Comparison of ENCODE assay signal across 20 cellular contexts in the genomic region with DNA sequence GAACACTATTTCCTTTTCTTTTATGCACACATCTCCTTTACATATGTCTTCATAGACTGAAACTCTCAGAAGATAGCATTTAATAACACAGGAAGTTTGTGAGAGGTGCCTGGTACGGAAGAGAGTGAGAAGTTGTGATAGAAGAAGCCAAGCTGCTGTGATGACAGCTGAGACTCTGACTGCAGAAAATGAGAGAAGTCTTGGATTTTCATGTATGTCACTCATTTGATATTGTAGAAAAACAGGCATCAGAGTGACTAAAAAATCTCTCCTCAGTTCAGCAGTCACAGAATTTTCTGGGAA.
"Had no signal": no experiment of that assay in that cellular context is flagged by ENCODE, and none has a peak within 500 bp of the region (broad histone marks: within the 10 kb centered on the region; RNA-seq: fewer than 3 reads in every experiment).

No MANE protein-coding gene starts in this region.

- H3K27ac ChIP-seq: heart right ventricle, left lung, psoas muscle, right atrium auricular region, upper lobe of left lung had no signal

- H3K27ac Mint-ChIP-seq: activated B cell treated with CpG ODN at 0.5 μM for 24 hours; activated naive CD4-positive, alpha-beta T cell treated with anti-CD3 and anti-CD28 coated beads for 36 hours; mesothelial cell of epicardium; naive thymus-derived CD8-positive, alpha-beta T cell; T-helper 1 cell treated with Interleukin-12 subunit alpha and Interleukin-12 subunit beta and Interleukin-4 antibody, amounts not matched to agents 30 μg/mL and 1 μg/mL, for 36 hours had no signal

- H3K9me3 ChIP-seq: heart right ventricle, left lung, psoas muscle, right atrium auricular region, upper lobe of left lung had no signal

- H3K36me3 ChIP-seq: heart right ventricle, left lung, right atrium auricular region, upper lobe of left lung had no signal

- H3K36me3 Mint-ChIP-seq: mesothelial cell of epicardium; naive thymus-derived CD8-positive, alpha-beta T cell had no signal

- H3K4me1 ChIP-seq: heart right ventricle, left lung, psoas muscle, right atrium auricular region, upper lobe of left lung had no signal

- H3K4me1 Mint-ChIP-seq: activated B cell treated with CpG ODN at 0.5 μM for 24 hours; naive thymus-derived CD8-positive, alpha-beta T cell had no signal

- ATAC-seq: heart right ventricle; left lung; naive thymus-derived CD8-positive, alpha-beta T cell; psoas muscle; stimulated activated naive CD8-positive, alpha-beta T cell treated with anti-CD3 and anti-CD28 coated beads, Interleukin-15, Interleukin-2, amounts not matched to agents 100 U/mL and 50 U/mL, for 24 hours had no signal

- DNase-seq: activated B cell treated with CpG ODN at 0.5 μM for 24 hours; activated CD4-positive, alpha-beta T cell treated with anti-CD3 and anti-CD28 coated beads for 4 hours; activated CD4-positive, alpha-beta T cell treated with anti-CD3 and anti-CD28 coated beads, Interleukin-2, amount 50 U/mL, for 48 hours; activated naive CD4-positive, alpha-beta T cell treated with anti-CD3 and anti-CD28 coated beads for 36 hours; activated T-cell treated with anti-CD3 and anti-CD28 coated beads, Interleukin-2, amount 50 U/mL, for 48 hours; amygdala; cerebellar nuclear complex; erythroblast; foreskin fibroblast; heart right ventricle; left lung; naive thymus-derived CD8-positive, alpha-beta T cell; psoas muscle; stimulated activated CD4-positive, alpha-beta T cell treated with anti-CD3 and anti-CD28 coated beads, Interleukin-12 subunit alpha, Interleukin-12 subunit beta, amount 100 ng/mL, for 4 hours; stimulated activated CD4-positive, alpha-beta T cell treated with anti-CD3 and anti-CD28 coated beads, Interleukin-4, amount 100 ng/mL, for 4 hours; stimulated activated naive CD8-positive, alpha-beta T cell treated with anti-CD3 and anti-CD28 coated beads, Interleukin-15, Interleukin-2, amounts not matched to agents 100 U/mL and 50 U/mL, for 24 hours; upper lobe of left lung had no signal

- H3K4me3 Mint-ChIP-seq: activated B cell treated with CpG ODN at 0.5 μM for 24 hours; activated naive CD4-positive, alpha-beta T cell treated with anti-CD3 and anti-CD28 coated beads for 36 hours; mesothelial cell of epicardium; naive thymus-derived CD8-positive, alpha-beta T cell; T-helper 1 cell treated with Interleukin-12 subunit alpha and Interleukin-12 subunit beta and Interleukin-4 antibody, amounts not matched to agents 30 μg/mL and 1 μg/mL, for 36 hours had no signal

- H3K27me3 Mint-ChIP-seq: activated B cell treated with CpG ODN at 0.5 μM for 24 hours had no signal

- H3K4me3 ChIP-seq: heart right ventricle, left lung, psoas muscle, right atrium auricular region, upper lobe of left lung had no signal

- H3K27me3 ChIP-seq: heart right ventricle, left lung, right atrium auricular region, upper lobe of left lung had no signal
